22 cellular contexts compared by ENCODE assay signal in genomic region chrX:39564751-39565150, GRCh38.
"Had no signal": no experiment of that assay in that cellular context is flagged by ENCODE, and none has a peak within 500 bp of the region (broad histone marks: within the 10 kb centered on the region; RNA-seq: fewer than 3 reads in every experiment).

No MANE protein-coding gene starts in this region.

- ATAC-seq: HepG2, K562 had no signal

- H3K27me3 ChIP-seq: SJSA1 had no signal

- H3K9me3 ChIP-seq: SJSA1 had no signal

- H3K36me3 ChIP-seq: SJSA1 had no signal

- DNase-seq: Kasumi-1, MM.1S, NCI-H1092 treated with DMSO at 0.1 percent for 48 hours, NCI-H1436, NCI-H187, NCI-H2029, NCI-H2081 treated with DMSO at 0.1 percent for 48 hours, NCI-H2227 treated with DMSO at 0.1 percent for 48 hours, NCI-H446, NCI-H510A, NCI-H524 treated with DMSO at 0.1 percent for 48 hours, NCI-H69, NCI-H774, Right ventricle myocardium superior, RPMI8226, SIG-M5, SW 1271 had no signal

- H3K4me2 ChIP-seq: KMS-11 had no signal

- H3K4me3 ChIP-seq: K562, SJSA1, SK-N-MC had no signal

- H3K9ac ChIP-seq: KMS-11 had no signal

- H3K27ac ChIP-seq: KMS-11, SJSA1, SK-N-MC had no signal
